In the genomic region with DNA sequence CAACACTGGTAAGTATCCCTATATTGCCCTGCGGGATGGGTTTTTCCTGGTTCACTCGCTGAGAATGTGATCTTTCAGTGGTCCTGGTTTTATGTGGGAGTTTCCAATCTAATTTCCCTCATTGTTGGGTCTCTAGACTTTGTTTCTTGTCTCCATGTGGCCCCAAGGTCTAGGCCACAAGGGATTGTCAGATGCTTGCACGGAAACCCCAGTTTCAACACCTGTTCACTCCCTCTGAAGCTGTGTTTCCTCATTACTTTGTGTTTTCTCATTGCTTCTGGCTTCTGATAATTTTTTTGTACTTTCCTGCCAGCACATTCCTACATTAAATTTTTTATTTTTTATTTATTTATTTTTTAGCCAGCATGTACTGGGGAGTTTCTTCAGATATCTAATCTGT, we compare ENCODE assay signal across 2 cellular contexts.
TF ChIP-seq lines count a peak whose summit lies in the region.

No MANE protein-coding gene starts in this region.

TF ChIP-seq in SK-N-SH treated with all-trans-retinoic acid at 6 μM for 48 hours, 23 proteins besides CTCF, POLR2A, EP300 and RAD21 (continued from another document):
- TF ChIP-seq, protein P1, sequence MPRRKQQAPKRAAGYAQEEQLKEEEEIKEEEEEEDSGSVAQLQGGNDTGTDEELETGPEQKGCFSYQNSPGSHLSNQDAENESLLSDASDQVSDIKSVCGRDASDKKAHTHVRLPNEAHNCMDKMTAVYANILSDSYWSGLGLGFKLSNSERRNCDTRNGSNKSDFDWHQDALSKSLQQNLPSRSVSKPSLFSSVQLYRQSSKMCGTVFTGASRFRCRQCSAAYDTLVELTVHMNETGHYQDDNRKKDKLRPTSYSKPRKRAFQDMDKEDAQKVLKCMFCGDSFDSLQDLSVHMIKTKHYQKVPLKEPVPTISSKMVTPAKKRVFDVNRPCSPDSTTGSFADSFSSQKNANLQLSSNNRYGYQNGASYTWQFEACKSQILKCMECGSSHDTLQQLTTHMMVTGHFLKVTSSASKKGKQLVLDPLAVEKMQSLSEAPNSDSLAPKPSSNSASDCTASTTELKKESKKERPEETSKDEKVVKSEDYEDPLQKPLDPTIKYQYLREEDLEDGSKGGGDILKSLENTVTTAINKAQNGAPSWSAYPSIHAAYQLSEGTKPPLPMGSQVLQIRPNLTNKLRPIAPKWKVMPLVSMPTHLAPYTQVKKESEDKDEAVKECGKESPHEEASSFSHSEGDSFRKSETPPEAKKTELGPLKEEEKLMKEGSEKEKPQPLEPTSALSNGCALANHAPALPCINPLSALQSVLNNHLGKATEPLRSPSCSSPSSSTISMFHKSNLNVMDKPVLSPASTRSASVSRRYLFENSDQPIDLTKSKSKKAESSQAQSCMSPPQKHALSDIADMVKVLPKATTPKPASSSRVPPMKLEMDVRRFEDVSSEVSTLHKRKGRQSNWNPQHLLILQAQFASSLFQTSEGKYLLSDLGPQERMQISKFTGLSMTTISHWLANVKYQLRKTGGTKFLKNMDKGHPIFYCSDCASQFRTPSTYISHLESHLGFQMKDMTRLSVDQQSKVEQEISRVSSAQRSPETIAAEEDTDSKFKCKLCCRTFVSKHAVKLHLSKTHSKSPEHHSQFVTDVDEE (CRISPR knock-in tag; IDR thresholded peaks at IDR 0.05), result no peak
- no peak for TF ChIP-seq ZFP3 (CRISPR knock-in tag; IDR thresholded peaks at IDR 0.05)
- TF ChIP-seq CSDC2 (CRISPR knock-in tag; IDR thresholded peaks at IDR 0.05), result no peak
- no peak for TF ChIP-seq SNAI2 (CRISPR knock-in tag; IDR thresholded peaks at IDR 0.05)
- TF ChIP-seq, protein P2, sequence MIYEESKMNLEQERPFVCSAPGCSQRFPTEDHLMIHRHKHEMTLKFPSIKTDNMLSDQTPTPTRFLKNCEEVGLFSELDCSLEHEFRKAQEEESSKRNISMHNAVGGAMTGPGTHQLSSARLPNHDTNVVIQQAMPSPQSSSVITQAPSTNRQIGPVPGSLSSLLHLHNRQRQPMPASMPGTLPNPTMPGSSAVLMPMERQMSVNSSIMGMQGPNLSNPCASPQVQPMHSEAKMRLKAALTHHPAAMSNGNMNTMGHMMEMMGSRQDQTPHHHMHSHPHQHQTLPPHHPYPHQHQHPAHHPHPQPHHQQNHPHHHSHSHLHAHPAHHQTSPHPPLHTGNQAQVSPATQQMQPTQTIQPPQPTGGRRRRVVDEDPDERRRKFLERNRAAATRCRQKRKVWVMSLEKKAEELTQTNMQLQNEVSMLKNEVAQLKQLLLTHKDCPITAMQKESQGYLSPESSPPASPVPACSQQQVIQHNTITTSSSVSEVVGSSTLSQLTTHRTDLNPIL (CRISPR knock-in tag; IDR thresholded peaks at IDR 0.05; ENCODE audit: low read depth), result no peak
- no peak for TF ChIP-seq GLIS3 (CRISPR knock-in tag; IDR thresholded peaks at IDR 0.05)

TF ChIP-seq in GM12878, 131 proteins besides CTCF, POLR2A, EP300 and RAD21 (continued from another document):
- TF ChIP-seq, protein P3, sequence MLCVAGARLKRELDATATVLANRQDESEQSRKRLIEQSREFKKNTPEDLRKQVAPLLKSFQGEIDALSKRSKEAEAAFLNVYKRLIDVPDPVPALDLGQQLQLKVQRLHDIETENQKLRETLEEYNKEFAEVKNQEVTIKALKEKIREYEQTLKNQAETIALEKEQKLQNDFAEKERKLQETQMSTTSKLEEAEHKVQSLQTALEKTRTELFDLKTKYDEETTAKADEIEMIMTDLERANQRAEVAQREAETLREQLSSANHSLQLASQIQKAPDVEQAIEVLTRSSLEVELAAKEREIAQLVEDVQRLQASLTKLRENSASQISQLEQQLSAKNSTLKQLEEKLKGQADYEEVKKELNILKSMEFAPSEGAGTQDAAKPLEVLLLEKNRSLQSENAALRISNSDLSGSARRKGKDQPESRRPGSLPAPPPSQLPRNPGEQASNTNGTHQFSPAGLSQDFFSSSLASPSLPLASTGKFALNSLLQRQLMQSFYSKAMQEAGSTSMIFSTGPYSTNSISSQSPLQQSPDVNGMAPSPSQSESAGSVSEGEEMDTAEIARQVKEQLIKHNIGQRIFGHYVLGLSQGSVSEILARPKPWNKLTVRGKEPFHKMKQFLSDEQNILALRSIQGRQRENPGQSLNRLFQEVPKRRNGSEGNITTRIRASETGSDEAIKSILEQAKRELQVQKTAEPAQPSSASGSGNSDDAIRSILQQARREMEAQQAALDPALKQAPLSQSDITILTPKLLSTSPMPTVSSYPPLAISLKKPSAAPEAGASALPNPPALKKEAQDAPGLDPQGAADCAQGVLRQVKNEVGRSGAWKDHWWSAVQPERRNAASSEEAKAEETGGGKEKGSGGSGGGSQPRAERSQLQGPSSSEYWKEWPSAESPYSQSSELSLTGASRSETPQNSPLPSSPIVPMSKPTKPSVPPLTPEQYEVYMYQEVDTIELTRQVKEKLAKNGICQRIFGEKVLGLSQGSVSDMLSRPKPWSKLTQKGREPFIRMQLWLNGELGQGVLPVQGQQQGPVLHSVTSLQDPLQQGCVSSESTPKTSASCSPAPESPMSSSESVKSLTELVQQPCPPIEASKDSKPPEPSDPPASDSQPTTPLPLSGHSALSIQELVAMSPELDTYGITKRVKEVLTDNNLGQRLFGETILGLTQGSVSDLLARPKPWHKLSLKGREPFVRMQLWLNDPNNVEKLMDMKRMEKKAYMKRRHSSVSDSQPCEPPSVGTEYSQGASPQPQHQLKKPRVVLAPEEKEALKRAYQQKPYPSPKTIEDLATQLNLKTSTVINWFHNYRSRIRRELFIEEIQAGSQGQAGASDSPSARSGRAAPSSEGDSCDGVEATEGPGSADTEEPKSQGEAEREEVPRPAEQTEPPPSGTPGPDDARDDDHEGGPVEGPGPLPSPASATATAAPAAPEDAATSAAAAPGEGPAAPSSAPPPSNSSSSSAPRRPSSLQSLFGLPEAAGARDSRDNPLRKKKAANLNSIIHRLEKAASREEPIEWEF (IDR thresholded peaks at IDR 0.05; ENCODE audit: insufficient replicate concordance, low read depth, low read length), result no peak
- TF ChIP-seq RCOR1 (conservative IDR thresholded peaks at IDR 0.05; ENCODE audit: low read depth, low read length) (no peak), POU2F2 (IDR thresholded peaks at IDR 0.05; ENCODE audit: borderline replicate concordance, low read depth, low read length) (no peak), TBL1XR1 (IDR thresholded peaks at IDR 0.05; ENCODE audit: low read depth, low read length) (no peak)
TF ChIP-seq in GM12878: peak in this region for 1.
